ENCODE assay signal across 25 cellular contexts in genomic region chr9:73114058-73114457, GRCh38. TPM values are rescaled to one million over a fixed set of nuclear protein-coding genes. Genes with fewer than 3 reads are reported as not detected.
A peak's percentile ranks its signal among the peaks of the same experiment; 100 is the strongest.
DNase-seq lines count a peak whose midpoint lies in the region; ATAC-seq, FAIRE-seq and TF ChIP-seq lines count a peak whose summit lies in the region.
"Had no signal": no experiment of that assay in that cellular context is flagged by ENCODE, and none has a peak within 500 bp of the region (broad histone marks: within the 10 kb centered on the region; RNA-seq: fewer than 3 reads in every experiment).

No MANE protein-coding gene starts in this region.

- H3K4me2 ChIP-seq in DND-41 (ENCODE audit: insufficient read depth, low read length) (peak overlapping the region; percentile 39), Loucy (ENCODE audit: low read depth, low read length, poor library complexity, severe bottlenecking) (peak overlapping the region; percentile 60)

- no peaks in the 10 kb centered on the region for H4K20me1 ChIP-seq in DND-41 (ENCODE audit: insufficient read depth, low read length)
- H4K20me1 ChIP-seq in Loucy (ENCODE audit: insufficient read depth, low read length, poor library complexity, severe bottlenecking), result no peaks in the 10 kb centered on the region

- H3K79me2 ChIP-seq in DND-41 (ENCODE audit: insufficient read depth, low read length), result no peaks in the 10 kb centered on the region
- H3K79me2 ChIP-seq in Loucy (ENCODE audit: insufficient read depth, low read length), result no peaks in the 10 kb centered on the region

- H3K4me1 ChIP-seq in CD4-positive, alpha-beta memory T cell (ENCODE audit: insufficient read depth, low read length), result peaks cover 35% of the 10 kb centered on the region
- peaks cover 56% of the 10 kb centered on the region for H3K4me1 ChIP-seq in DND-41 (ENCODE audit: insufficient read depth, low read length)
- peaks cover 37% of the 10 kb centered on the region for H3K4me1 ChIP-seq in Loucy (ENCODE audit: insufficient read depth, low read length, poor library complexity, severe bottlenecking)
- H3K4me1 ChIP-seq in foreskin keratinocyte, result peaks cover 21% of the 10 kb centered on the region
- H3K4me1 ChIP-seq: BE2C had no signal

- TF ChIP-seq CTCF in DND-41 (IDR thresholded peaks at IDR 0.05; ENCODE audit: borderline replicate concordance, extremely low read depth, low read length, poor library complexity, severe bottlenecking), result no peak
- TF ChIP-seq CTCF in Loucy (conservative IDR thresholded peaks at IDR 0.05; ENCODE audit: low read length), result no peak
- no peak for TF ChIP-seq CTCF in foreskin keratinocyte (conservative IDR thresholded peaks at IDR 0.05)
- no peak for TF ChIP-seq CTCF in Calu3 (IDR thresholded peaks at IDR 0.05; ENCODE audit: unreplicated experiment)

- H3K9me3 ChIP-seq in CD4-positive, alpha-beta memory T cell (ENCODE audit: control insufficient read depth in 1 of 2, low read length in 2 of 2), result no peaks in the 10 kb centered on the region
- H3K9me3 ChIP-seq in DND-41 (ENCODE audit: insufficient read depth, low read length, severe bottlenecking), result no peaks in the 10 kb centered on the region
- no peaks in the 10 kb centered on the region for H3K9me3 ChIP-seq in Loucy (ENCODE audit: insufficient read depth, low read depth, low read length)
- H3K9me3 ChIP-seq: BE2C, SJCRH30 had no signal

- H3K36me3 ChIP-seq in CD4-positive, alpha-beta memory T cell (ENCODE audit: insufficient read depth, low read length), result no peaks in the 10 kb centered on the region
- H3K36me3 ChIP-seq in DND-41 (ENCODE audit: insufficient read depth, low read length), result no peaks in the 10 kb centered on the region
- no peaks in the 10 kb centered on the region for H3K36me3 ChIP-seq in Loucy (ENCODE audit: insufficient read depth, low read length)
- H3K36me3 ChIP-seq: BE2C, SJCRH30 had no signal

- H3K36me3 Mint-ChIP-seq in CD4-positive, alpha-beta memory T cell, result no peaks in the 10 kb centered on the region
- H3K36me3 Mint-ChIP-seq in Calu3 (ENCODE audit: insufficient read depth, unreplicated experiment), result peaks cover 2% of the 10 kb centered on the region
- H3K36me3 Mint-ChIP-seq in activated CD4-positive, alpha-beta memory T cell treated with anti-CD3 and anti-CD28 coated beads for 36 hours, result no peaks in the 10 kb centered on the region

- no peaks in the 10 kb centered on the region for H3K9me2 ChIP-seq in Loucy (replicated peaks; ENCODE audit: low read depth, low read length)

- BruUV-seq in Calu3 (replicated peaks; lab: Mats Ljungman, UMichigan), result no TSS peak

- FAIRE-seq in HTR-8/SVneo (lab: Jason Lieb, UNC), result no peak
- FAIRE-seq: G401.6, GM12892, GM18507, GM19239, H1, K562, RCC 7860 had no signal

- CTCF ChIA-PET in CD4-positive, alpha-beta memory T cell (lab: Charles Lee; ENCODE audit: partially characterized antibody), result interaction anchor here (1.0 to 11.1 kb wide), 5 partner anchors 19 to 67 kb away, joined by 3 to 252 read pairs (median 3); no protein-coding TSS in a partner anchor
- CTCF ChIA-PET in Calu3 (lab: Charles Lee), result interaction anchor here (1.2 kb wide), 1 partner anchor 23 kb away, joined by 3 read pairs; no protein-coding TSS in a partner anchor
- CTCF ChIA-PET in activated CD4-positive, alpha-beta memory T cell treated with anti-CD3 and anti-CD28 coated beads for 36 hours (lab: Charles Lee), result interaction anchor here (0.6 to 1.4 kb wide), 4 partner anchors 8 to 409 kb away, joined by 3 to 5 read pairs (median 3); no protein-coding TSS in a partner anchor

- H2AFZ ChIP-seq in DND-41 (ENCODE audit: low read depth, low read length) (no peak overlapping the region), Loucy (ENCODE audit: low read length) (no peak overlapping the region)

- H3K4me3 Mint-ChIP-seq in CD4-positive, alpha-beta memory T cell, result peak overlapping the region in 7 of 8 donors; percentile 3 to 73 (median 65)
- H3K4me3 Mint-ChIP-seq in Calu3 (ENCODE audit: low read depth, unreplicated experiment), result no peak overlapping the region
- H3K4me3 Mint-ChIP-seq in activated CD4-positive, alpha-beta memory T cell treated with anti-CD3 and anti-CD28 coated beads for 36 hours, result no peak overlapping the region

- DNase-seq in CD4-positive, alpha-beta memory T cell, result peak in 1 of 5 donors; percentile 9
- DNase-seq in DND-41 (peak; percentile 33), foreskin keratinocyte (no peak), Calu3 (no peak), HTR-8/SVneo (ENCODE audit: insufficient read length, low spot score) (no peak)
- DNase-seq in activated CD4-positive, alpha-beta memory T cell treated with anti-CD3 and anti-CD28 coated beads for 36 hours, result no peak
- DNase-seq: BE2C, DMS153, MV-4-11, NCI-H1105 treated with DMSO at 0.1 percent for 48 hours, NCI-H2029 treated with DMSO at 0.1 percent for 48 hours, NCI-H226, NCI-H510A treated with DMSO at 0.1 percent for 48 hours, NCI-H748 treated with DMSO at 0.1 percent for 48 hours, OCI-M1, SJCRH30 had no signal

- peak; percentile 89 for ATAC-seq in DND-41 (ENCODE audit: insufficient read depth, low read depth)
- peak; percentile 11 for ATAC-seq in esophagus mucosa
- no peak for ATAC-seq in foreskin keratinocyte
- ATAC-seq: K562 had no signal

- no peak overlapping the region for H3K4me3 ChIP-seq in CD4-positive, alpha-beta memory T cell (ENCODE audit: low read length in 2 of 2)
- H3K4me3 ChIP-seq in DND-41 (ENCODE audit: low read depth in 1 of 2, low read length in 2 of 2) (no peak overlapping the region), Loucy (ENCODE audit: low read length, poor library complexity, severe bottlenecking) (peak overlapping the region; percentile 15)
- H3K4me3 ChIP-seq: K562, SJCRH30 had no signal

- H3K27ac Mint-ChIP-seq in CD4-positive, alpha-beta memory T cell, result peak overlapping the region; percentile 30 to 89 (median 68)
- H3K27ac Mint-ChIP-seq in Calu3 (ENCODE audit: unreplicated experiment), result no peak overlapping the region
- no peak overlapping the region for H3K27ac Mint-ChIP-seq in activated CD4-positive, alpha-beta memory T cell treated with anti-CD3 and anti-CD28 coated beads for 36 hours

- H3F3A ChIP-seq in Loucy (ENCODE audit: low read depth), result no peaks in the 10 kb centered on the region

- H3K9ac ChIP-seq in DND-41 (ENCODE audit: low read depth, low read length) (no peak overlapping the region; the same call in 1 of the 2 replicates), Loucy (ENCODE audit: low read depth, low read length, poor library complexity, severe bottlenecking) (no peak overlapping the region)

- H3K9me3 Mint-ChIP-seq in CD4-positive, alpha-beta memory T cell, result no peaks in the 10 kb centered on the region
- peaks cover under 1% of the 10 kb centered on the region for H3K9me3 Mint-ChIP-seq in Calu3 (ENCODE audit: low read depth, unreplicated experiment)
- H3K9me3 Mint-ChIP-seq in activated CD4-positive, alpha-beta memory T cell treated with anti-CD3 and anti-CD28 coated beads for 36 hours, result no peaks in the 10 kb centered on the region

- peaks cover 23 to 45% (median 33%) of the 10 kb centered on the region in 4 donors for H3K4me1 Mint-ChIP-seq in CD4-positive, alpha-beta memory T cell
- peaks cover 17% of the 10 kb centered on the region for H3K4me1 Mint-ChIP-seq in Calu3 (ENCODE audit: low read depth, unreplicated experiment)
- peaks cover 42% of the 10 kb centered on the region for H3K4me1 Mint-ChIP-seq in activated CD4-positive, alpha-beta memory T cell treated with anti-CD3 and anti-CD28 coated beads for 36 hours (ENCODE audit: low read depth)

- intact Hi-C loops in CD4-positive, alpha-beta memory T cell (cut with micrococcal nuclease), result no loop called here
- intact Hi-C loops in Calu3 (cut with micrococcal nuclease; ENCODE audit: unreplicated experiment), result no loop called here
- intact Hi-C loops in activated CD4-positive, alpha-beta memory T cell treated with anti-CD3 and anti-CD28 coated beads for 36 hours (cut with micrococcal nuclease), result no loop called here

- H3K27ac ChIP-seq in CD4-positive, alpha-beta memory T cell (ENCODE audit: low read depth, low read length), result peak overlapping the region; percentile 28
- H3K27ac ChIP-seq in DND-41 (ENCODE audit: low read length) (peak overlapping the region; percentile 85), foreskin keratinocyte (no peak overlapping the region)
- H3K27ac ChIP-seq: SJCRH30 had no signal

- H3K27me3 Mint-ChIP-seq in CD4-positive, alpha-beta memory T cell, result no peaks in the 10 kb centered on the region
- no peaks in the 10 kb centered on the region for H3K27me3 Mint-ChIP-seq in Calu3 (ENCODE audit: unreplicated experiment)
- no peaks in the 10 kb centered on the region for H3K27me3 Mint-ChIP-seq in activated CD4-positive, alpha-beta memory T cell treated with anti-CD3 and anti-CD28 coated beads for 36 hours

- POLR2A ChIA-PET in CD4-positive, alpha-beta memory T cell (lab: Charles Lee; ENCODE audit: partially characterized antibody), result interaction anchor here (1.1 to 3.1 kb wide), 3 partner anchors 17 to 41 kb away, joined by 5 to 13 read pairs (median 9); no protein-coding TSS in a partner anchor
- POLR2A ChIA-PET in activated CD4-positive, alpha-beta memory T cell treated with anti-CD3 and anti-CD28 coated beads for 36 hours (lab: Charles Lee), result no interaction called here

- H3K27me3 ChIP-seq in CD4-positive, alpha-beta memory T cell (ENCODE audit: insufficient read depth, low read length), result no peaks in the 10 kb centered on the region
- H3K27me3 ChIP-seq in DND-41 (ENCODE audit: insufficient read depth, low read length, poor library complexity) (no peaks in the 10 kb centered on the region), Loucy (ENCODE audit: insufficient read depth, low read length, poor library complexity, severe bottlenecking) (no peaks in the 10 kb centered on the region), foreskin keratinocyte (no peaks in the 10 kb centered on the region)
- H3K27me3 ChIP-seq: BE2C, SJCRH30 had no signal

RNA-seq across cellular contexts. Expression of gene ANXA1, which starts 37.6 kb away (rescaled TPM):
- total RNA-seq in CD4-positive, alpha-beta memory T cell, result 100 to 1,000 TPM; 324 to 335 TPM
- polyA plus RNA-seq in CD4-positive, alpha-beta memory T cell, result 1,000 to 10,000 TPM in 1 of 2 donors, 100 to 1,000 TPM in 1; 621 to 1,202 TPM
- total RNA-seq in esophagus mucosa (4,910 TPM), foreskin keratinocyte (880 and 908 TPM in 2 replicates), Calu3 (2022) (458 and 526 TPM in 2 replicates)
- polyA plus RNA-seq in foreskin keratinocyte, result 712 and 776 TPM in 2 replicates
- total RNA-seq in activated CD4-positive, alpha-beta memory T cell treated with anti-CD3 and anti-CD28 coated beads for 36 hours, result 10 to 100 TPM; 67.7 to 67.9 TPM

Comparison
In these comparisons a context has a peak if more than half of its experiments do, and no peak if none do; other contexts are left out.
1. H3K27ac Mint-ChIP-seq: peak in CD4-positive, alpha-beta memory T cell (7 of 7); none in Calu3 (single experiment) and activated CD4-positive, alpha-beta memory T cell treated with anti-CD3 and anti-CD28 coated beads for 36 hours (single experiment).
2. H3K4me3 Mint-ChIP-seq: peak in CD4-positive, alpha-beta memory T cell (7 of 8); none in Calu3 (single experiment) and activated CD4-positive, alpha-beta memory T cell treated with anti-CD3 and anti-CD28 coated beads for 36 hours (single experiment).